In genomic region chr11:77211594-77212251, GRCh38 we compare ENCODE assay signal across 18 cellular contexts.
"Had no signal": no experiment of that assay in that cellular context is flagged by ENCODE, and none has a peak within 500 bp of the region (broad histone marks: within the 10 kb centered on the region; RNA-seq: fewer than 3 reads in every experiment).

No MANE protein-coding gene starts in this region.

- H3K4me1 ChIP-seq: testis had no signal

- H3K9me3 Mint-ChIP-seq: activated CD8-positive, alpha-beta T cell treated with anti-CD3 and anti-CD28 coated beads for 36 hours; activated naive CD4-positive, alpha-beta T cell treated with anti-CD3 and anti-CD28 coated beads, Interleukin-2, amount 50 U/mL, for 72 hours; activated T-cell treated with anti-CD3 and anti-CD28 coated beads, Interleukin-2, amount 50 U/mL, for 72 hours; brain; central memory CD8-positive, alpha-beta T cell; dendritic cell treated with granulocyte-macrophage colony-stimulating factor and Interleukin-4, amounts not matched to agents 40 ng/mL and 50 ng/mL, for 4 days; effector memory CD8-positive, alpha-beta T cell; stimulated activated naive CD8-positive, alpha-beta T cell treated with anti-CD3 and anti-CD28 coated beads, Interleukin-15, Interleukin-2, amounts not matched to agents 100 ng/mL and 50 ng/mL, for 24 hours had no signal

- H3K27me3 ChIP-seq: testis had no signal

- H3K4me3 Mint-ChIP-seq: activated CD4-positive, alpha-beta T cell treated with anti-CD3 and anti-CD28 coated beads for 36 hours; activated CD8-positive, alpha-beta T cell treated with anti-CD3 and anti-CD28 coated beads for 36 hours; activated T-cell treated with anti-CD3 and anti-CD28 coated beads, Interleukin-2, amount 50 U/mL, for 72 hours; brain; central memory CD8-positive, alpha-beta T cell; dendritic cell treated with granulocyte-macrophage colony-stimulating factor and Interleukin-4, amounts not matched to agents 40 ng/mL and 50 ng/mL, for 4 days; effector memory CD8-positive, alpha-beta T cell; stimulated activated naive CD8-positive, alpha-beta T cell treated with anti-CD3 and anti-CD28 coated beads, Interleukin-15, Interleukin-2, amounts not matched to agents 100 ng/mL and 50 ng/mL, for 24 hours; T-helper 17 cell had no signal

- H3K4me3 ChIP-seq: lung, skin epidermis, testis had no signal

- H3K4me1 Mint-ChIP-seq: activated CD4-positive, alpha-beta T cell treated with anti-CD3 and anti-CD28 coated beads for 36 hours; brain; central memory CD8-positive, alpha-beta T cell had no signal

- H3K27ac Mint-ChIP-seq: activated CD4-positive, alpha-beta T cell treated with anti-CD3 and anti-CD28 coated beads for 36 hours; activated CD8-positive, alpha-beta T cell treated with anti-CD3 and anti-CD28 coated beads for 36 hours; activated T-cell treated with anti-CD3 and anti-CD28 coated beads, Interleukin-2, amount 50 U/mL, for 72 hours; brain; dendritic cell treated with granulocyte-macrophage colony-stimulating factor and Interleukin-4, amounts not matched to agents 40 ng/mL and 50 ng/mL, for 4 days; effector memory CD8-positive, alpha-beta T cell; stimulated activated naive CD8-positive, alpha-beta T cell treated with anti-CD3 and anti-CD28 coated beads, Interleukin-15, Interleukin-2, amounts not matched to agents 100 ng/mL and 50 ng/mL, for 24 hours; T-helper 17 cell had no signal

- DNase-seq: activated CD4-positive, alpha-beta T cell treated with anti-CD3 and anti-CD28 coated beads for 36 hours; activated CD8-positive, alpha-beta T cell treated with anti-CD3 and anti-CD28 coated beads for 36 hours; activated gamma-delta T cell; activated T-cell treated with anti-CD3 and anti-CD28 coated beads, Interleukin-2, amount 50 U/mL, for 72 hours; amygdala; effector memory CD8-positive, alpha-beta T cell; foreskin melanocyte; T-helper 17 cell; testis had no signal

- H3K27me3 Mint-ChIP-seq: activated CD4-positive, alpha-beta T cell treated with anti-CD3 and anti-CD28 coated beads for 36 hours; activated CD8-positive, alpha-beta T cell treated with anti-CD3 and anti-CD28 coated beads for 36 hours; dendritic cell treated with granulocyte-macrophage colony-stimulating factor and Interleukin-4, amounts not matched to agents 40 ng/mL and 50 ng/mL, for 4 days; stimulated activated naive CD8-positive, alpha-beta T cell treated with anti-CD3 and anti-CD28 coated beads, Interleukin-15, Interleukin-2, amounts not matched to agents 100 ng/mL and 50 ng/mL, for 24 hours had no signal

- H3K36me3 Mint-ChIP-seq: activated naive CD4-positive, alpha-beta T cell treated with anti-CD3 and anti-CD28 coated beads, Interleukin-2, amount 50 U/mL, for 72 hours; brain had no signal

- ATAC-seq: activated CD4-positive, alpha-beta T cell treated with anti-CD3 and anti-CD28 coated beads for 36 hours; activated CD8-positive, alpha-beta T cell treated with anti-CD3 and anti-CD28 coated beads for 36 hours; activated naive CD4-positive, alpha-beta T cell treated with anti-CD3 and anti-CD28 coated beads, Interleukin-2, amount 50 U/mL, for 72 hours; activated T-cell treated with anti-CD3 and anti-CD28 coated beads, Interleukin-2, amount 50 U/mL, for 72 hours; effector memory CD8-positive, alpha-beta T cell; SK-N-SH treated with all-trans-retinoic acid at 6 μM for 48 hours; T-helper 17 cell had no signal

- H3K27ac ChIP-seq: epithelial cell of prostate, skin epidermis, testis had no signal

- H3K9me3 ChIP-seq: testis had no signal
